Comparison of ENCODE assay signal across 8 cellular contexts in the genomic region with DNA sequence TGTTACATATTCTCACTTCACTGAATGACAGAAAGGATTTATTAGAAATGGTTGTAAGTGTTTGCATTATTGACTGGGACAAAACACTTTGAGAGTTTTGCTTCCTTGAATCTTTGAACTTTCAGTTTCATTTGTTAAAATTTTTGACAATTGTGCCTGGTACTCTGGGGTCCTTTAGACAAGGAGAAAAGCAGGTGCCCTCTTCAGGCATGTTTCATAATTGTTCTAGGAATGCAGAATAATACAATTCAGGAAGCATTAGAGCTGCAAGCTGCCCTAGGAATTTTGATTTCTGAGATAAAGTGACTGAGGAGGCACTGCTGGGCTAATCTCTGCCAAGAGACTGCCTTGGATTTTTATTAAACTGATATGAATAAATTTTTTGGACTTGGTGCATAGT. TPM values are rescaled to one million over a fixed set of nuclear protein-coding genes. Genes with fewer than 3 reads are reported as not detected.
A peak's percentile ranks its signal among the peaks of the same experiment; 100 is the strongest.
DNase-seq lines count a peak whose midpoint lies in the region; ATAC-seq, FAIRE-seq and TF ChIP-seq lines count a peak whose summit lies in the region.

No MANE protein-coding gene starts in this region.

- no peaks in the 10 kb centered on the region for H3K9me1 ChIP-seq in endothelial cell of umbilical vein (replicated peaks; ENCODE audit: control insufficient read depth, extremely low read depth, insufficient read depth, low read length)

- intact Hi-C loops in endothelial cell of umbilical vein (cut with micrococcal nuclease) = loop anchor here (1.0 to 10.0 kb wide), 5 partner anchors 50 to 324 kb away; partner anchors contain the start of gene TOP1

- H3K36me3 Mint-ChIP-seq in activated CD8-positive, alpha-beta memory T cell treated with anti-CD3 and anti-CD28 coated beads, Interleukin-2, amount 10 ng/mL, durations not matched to agents 7 days and 5 days = peaks cover 46% of the 10 kb centered on the region
- H3K36me3 Mint-ChIP-seq in neural progenitor cell = peaks cover 21% of the 10 kb centered on the region

- no peaks in the 10 kb centered on the region for H3K9me3 Mint-ChIP-seq in activated CD8-positive, alpha-beta memory T cell treated with anti-CD3 and anti-CD28 coated beads, Interleukin-2, amount 10 ng/mL, durations not matched to agents 7 days and 5 days (ENCODE audit: low read depth)
- no peaks in the 10 kb centered on the region for H3K9me3 Mint-ChIP-seq in neural progenitor cell

- peak overlapping the region; percentile 81 for H3K27ac Mint-ChIP-seq in activated CD8-positive, alpha-beta memory T cell treated with anti-CD3 and anti-CD28 coated beads, Interleukin-2, amount 10 ng/mL, durations not matched to agents 7 days and 5 days
- H3K27ac Mint-ChIP-seq in neural progenitor cell = no peak overlapping the region

- H3K4me2 ChIP-seq in endothelial cell of umbilical vein (ENCODE audit: insufficient read depth, low read length) (peak overlapping the region; percentile 75), neural progenitor cell (peak overlapping the region; percentile 24)

- H3K27me3 Mint-ChIP-seq in activated CD8-positive, alpha-beta memory T cell treated with anti-CD3 and anti-CD28 coated beads, Interleukin-2, amount 10 ng/mL, durations not matched to agents 7 days and 5 days = no peaks in the 10 kb centered on the region
- no peaks in the 10 kb centered on the region for H3K27me3 Mint-ChIP-seq in neural progenitor cell (ENCODE audit: insufficient read depth, low read depth)

- H3K4me3 ChIP-seq in Peyer's patch (no peak overlapping the region), endothelial cell of umbilical vein (replicated peaks in 1 of 3; ENCODE audit: insufficient read depth in 1 of 3, low read depth in 1 of 3, low read length in 3 of 3) (no peak overlapping the region), neural progenitor cell (no peak overlapping the region)

- POLR2A ChIA-PET in endothelial cell of umbilical vein (lab: Charles Lee) = interaction anchor here (1.5 kb wide), 1 partner anchor 88 kb away, joined by 7 read pairs; no protein-coding TSS in a partner anchor

- H3K9me3 ChIP-seq in Peyer's patch = no peaks in the 10 kb centered on the region
- H3K9me3 ChIP-seq in endothelial cell of umbilical vein (replicated peaks; ENCODE audit: control insufficient read depth, insufficient read depth, low read length) = no peaks in the 10 kb centered on the region
- H3K9me3 ChIP-seq in neural progenitor cell (ENCODE audit: low read depth) = no peaks in the 10 kb centered on the region

- H3K4me1 ChIP-seq in Peyer's patch = peaks cover 0 to 21% (median 5%) of the 10 kb centered on the region in 4 donors
- peaks cover 64% of the 10 kb centered on the region for H3K4me1 ChIP-seq in endothelial cell of umbilical vein (ENCODE audit: control insufficient read depth, extremely low read depth, insufficient read depth, low read length)
- peaks cover 35% of the 10 kb centered on the region for H3K4me1 ChIP-seq in neural progenitor cell

- no peak overlapping the region for H2AFZ ChIP-seq in endothelial cell of umbilical vein (ENCODE audit: low read depth, low read length)
- H2AFZ ChIP-seq in neural progenitor cell (replicated peaks) = no peak overlapping the region

- H3K9ac ChIP-seq in endothelial cell of umbilical vein (replicated peaks; ENCODE audit: extremely low read depth, insufficient read depth, low read length) (peak overlapping the region; percentile 22), neural progenitor cell (no peak overlapping the region)

- H3K36me3 ChIP-seq in Peyer's patch = peaks cover 0 to 53% (median 0%) of the 10 kb centered on the region in 3 donors
- peaks cover 2 to 22% of the 10 kb centered on the region in 2 experiments for H3K36me3 ChIP-seq in endothelial cell of umbilical vein (ENCODE audit: control insufficient read depth in 2 of 2, extremely low read depth in 1 of 2, insufficient read depth in 2 of 2, low read length in 2 of 2)
- peaks cover 40% of the 10 kb centered on the region for H3K36me3 ChIP-seq in neural progenitor cell

- CTCF ChIA-PET in activated CD8-positive, alpha-beta memory T cell treated with anti-CD3 and anti-CD28 coated beads, Interleukin-2, amount 10 ng/mL, durations not matched to agents 7 days and 5 days (lab: Charles Lee) = interaction anchor here (12.0 kb wide), 1 partner anchor 89 kb away, joined by 121 read pairs; no protein-coding TSS in a partner anchor
- CTCF ChIA-PET in endothelial cell of umbilical vein (lab: Charles Lee) = interaction anchor here (0.6 to 12.0 kb wide), 18 partner anchors 8 to 116 kb away, joined by 3 to 228 read pairs (median 4); no protein-coding TSS in a partner anchor

- H3K27ac ChIP-seq in Peyer's patch (no peak overlapping the region), endothelial cell of umbilical vein (ENCODE audit: insufficient read depth, low read depth, low read length) (no peak overlapping the region), neural progenitor cell (peak overlapping the region; percentile 19)

- FAIRE-seq in endothelial cell of umbilical vein (lab: Jason Lieb, UNC) = peak; percentile 62

- no peak for ATAC-seq in activated CD8-positive, alpha-beta memory T cell treated with anti-CD3 and anti-CD28 coated beads, Interleukin-2, amount 10 ng/mL, durations not matched to agents 7 days and 5 days
- no peak for ATAC-seq in HG02798 (IDR thresholded peaks at IDR 0.05; ENCODE audit: poor library complexity, unreplicated experiment)
- no peak for ATAC-seq in GM18505 (IDR thresholded peaks at IDR 0.05; ENCODE audit: unreplicated experiment)

- H3K27me3 ChIP-seq in Peyer's patch (no peaks in the 10 kb centered on the region), endothelial cell of umbilical vein (ENCODE audit: control insufficient read depth in 2 of 2, insufficient read depth in 2 of 2, low read length in 2 of 2) (no peaks in the 10 kb centered on the region), neural progenitor cell (no peaks in the 10 kb centered on the region)

- no peak for DNase-seq in activated CD8-positive, alpha-beta memory T cell treated with anti-CD3 and anti-CD28 coated beads, Interleukin-2, amount 10 ng/mL, durations not matched to agents 7 days and 5 days
- DNase-seq in activated CD8-positive, alpha-beta memory T cell treated with anti-CD3 and anti-CD28 coated beads, Interleukin-2, amount 50 U/mL, for 48 hours = no peak
- DNase-seq in Peyer's patch (no peak), endothelial cell of umbilical vein (ENCODE audit: low read depth, low spot score) (peak; percentile 86), neural progenitor cell (ENCODE audit: low spot score) (peak; percentile 48), C1 segment of cervical spinal cord (lab: John Stamatoyannopoulos, UW) (no peak)

- H3K79me2 ChIP-seq in endothelial cell of umbilical vein (ENCODE audit: control insufficient read depth, insufficient read depth, low read length) = peaks cover 56% of the 10 kb centered on the region
- H3K79me2 ChIP-seq in neural progenitor cell (ENCODE audit: low read depth) = peaks cover 70% of the 10 kb centered on the region

- H3K4me3 Mint-ChIP-seq in activated CD8-positive, alpha-beta memory T cell treated with anti-CD3 and anti-CD28 coated beads, Interleukin-2, amount 10 ng/mL, durations not matched to agents 7 days and 5 days = peak overlapping the region; percentile 46
- no peak overlapping the region for H3K4me3 Mint-ChIP-seq in neural progenitor cell

- H3K4me1 Mint-ChIP-seq in activated CD8-positive, alpha-beta memory T cell treated with anti-CD3 and anti-CD28 coated beads, Interleukin-2, amount 10 ng/mL, durations not matched to agents 7 days and 5 days = peaks cover 62% of the 10 kb centered on the region
- peaks cover 8% of the 10 kb centered on the region for H3K4me1 Mint-ChIP-seq in neural progenitor cell

- H3F3A ChIP-seq in neural progenitor cell (ENCODE audit: low read depth) = peaks cover 29% of the 10 kb centered on the region

- TF ChIP-seq CTCF in Peyer's patch (IDR thresholded peaks at IDR 0.05) (peak in 4 of 6 experiments; percentile 35 to 57 (median 55)), endothelial cell of umbilical vein (IDR thresholded peaks at IDR 0.05; ENCODE audit: extremely low read depth in 1 of 2, insufficient read depth in 1 of 2, low read depth in 1 of 2, low read length in 2 of 2) (peak; percentile 49 to 52), neural progenitor cell (IDR thresholded peaks at IDR 0.05) (peak; percentile 55)

- TF ChIP-seq POLR2A in Peyer's patch (IDR thresholded peaks at IDR 0.05) = no peak
- peak; percentile 52 for TF ChIP-seq POLR2A in endothelial cell of umbilical vein (IDR thresholded peaks at IDR 0.05; ENCODE audit: low read depth, low read length)
- TF ChIP-seq POLR2A in GM18505 (IDR thresholded peaks at IDR 0.05; ENCODE audit: borderline replicate concordance, extremely low read depth, insufficient read depth, insufficient read length) = no peak

- dilution Hi-C loops in endothelial cell of umbilical vein (cut with MboI; ENCODE audit: extremely low pct_ligation_motif_present, low sequenced_read_pairs) = no loop called here

- no TSS peak for BruUV-seq in endothelial cell of umbilical vein (replicated peaks; lab: Mats Ljungman, UMichigan)

- no peaks in the 10 kb centered on the region for H4K20me1 ChIP-seq in endothelial cell of umbilical vein (replicated peaks; ENCODE audit: control insufficient read depth, extremely low read depth, insufficient read depth, low read length)
- peaks cover 45% of the 10 kb centered on the region for H4K20me1 ChIP-seq in neural progenitor cell (ENCODE audit: low read depth)

RNA-seq across cellular contexts. Expression of gene TOP1, which starts 49.7 kb away (rescaled TPM):
- 10 to 100 TPM; 73.1 to 89.0 TPM for total RNA-seq in activated CD8-positive, alpha-beta memory T cell treated with anti-CD3 and anti-CD28 coated beads, Interleukin-2, amount 10 ng/mL, durations not matched to agents 7 days and 5 days
- total RNA-seq in Peyer's patch = 10 to 100 TPM; 34.4 to 72.6 (median 39.8) TPM
- total RNA-seq in endothelial cell of umbilical vein = 75.1 and 77.4 TPM in 2 replicates
- 3.7 and 7.0 TPM in 2 replicates for polyA plus RNA-seq in endothelial cell of umbilical vein
- 13.9 and 14.1 TPM in 2 replicates for polyA plus RNA-seq in endothelial cell of umbilical vein (2011; cell fraction: cytosol; rRNA removed)
- polyA plus RNA-seq in endothelial cell of umbilical vein (2011; cell fraction: nucleus; rRNA removed) = 23.7 and 33.5 TPM in 2 replicates
- polyA plus RNA-seq in endothelial cell of umbilical vein (2012) = 68.9 and 93.6 TPM in 2 replicates
- 8.9 and 12.3 TPM in 2 replicates for polyA minus RNA-seq in endothelial cell of umbilical vein
- polyA minus RNA-seq in endothelial cell of umbilical vein (2011; cell fraction: cytosol; rRNA and poly(A)+ RNA removed) = 26.7 TPM
- polyA minus RNA-seq in endothelial cell of umbilical vein (2011; cell fraction: nucleus; rRNA and poly(A)+ RNA removed) = 15.4 and 17.3 TPM in 2 replicates
- 31.6 and 58.9 TPM in 2 replicates for total RNA-seq in neural progenitor cell (ENCODE audit: low replicate concordance)

RNA-seq across cellular contexts. Expression of gene PLCG1, which starts 59.0 kb away (rescaled TPM):
- 100 to 1,000 TPM; 201 to 337 TPM for total RNA-seq in activated CD8-positive, alpha-beta memory T cell treated with anti-CD3 and anti-CD28 coated beads, Interleukin-2, amount 10 ng/mL, durations not matched to agents 7 days and 5 days
- total RNA-seq in Peyer's patch = 100 to 1,000 TPM in 3 of 4 donors, 10 to 100 TPM in 1; 93.0 to 357 (median 191) TPM
- total RNA-seq in endothelial cell of umbilical vein = 219 and 224 TPM in 2 replicates
- 151 and 164 TPM in 2 replicates for polyA plus RNA-seq in endothelial cell of umbilical vein
- 93.8 and 102 TPM in 2 replicates for polyA plus RNA-seq in endothelial cell of umbilical vein (2011; cell fraction: cytosol; rRNA removed)
- polyA plus RNA-seq in endothelial cell of umbilical vein (2011; cell fraction: nucleus; rRNA removed) = 1,047 and 1,209 TPM in 2 replicates
- 117 and 145 TPM in 2 replicates for polyA plus RNA-seq in endothelial cell of umbilical vein (2012)
- 318 and 338 TPM in 2 replicates for polyA minus RNA-seq in endothelial cell of umbilical vein
- 39.2 TPM for polyA minus RNA-seq in endothelial cell of umbilical vein (2011; cell fraction: cytosol; rRNA and poly(A)+ RNA removed)
- 317 and 330 TPM in 2 replicates for polyA minus RNA-seq in endothelial cell of umbilical vein (2011; cell fraction: nucleus; rRNA and poly(A)+ RNA removed)
- total RNA-seq in neural progenitor cell (ENCODE audit: low replicate concordance) = 146 and 265 TPM in 2 replicates

Comparison
In these comparisons a context has a peak if more than half of its experiments do, and no peak if none do; other contexts are left out.
1. DNase-seq: peak in endothelial cell of umbilical vein (single experiment) and neural progenitor cell (single experiment); none in activated CD8-positive, alpha-beta memory T cell treated with anti-CD3 and anti-CD28 coated beads, Interleukin-2, amount 10 ng/mL, durations not matched to agents 7 days and 5 days (single experiment), activated CD8-positive, alpha-beta memory T cell treated with anti-CD3 and anti-CD28 coated beads, Interleukin-2, amount 50 U/mL, for 48 hours (single experiment), Peyer's patch (0 of 3) and C1 segment of cervical spinal cord (0 of 14).
2. Peak in every context shown above with its lines, with median percentiles within 50 percentile points of each other: CTCF ChIP-seq.